In genomic region chr1:10155087-10155712, GRCh38 we compare ENCODE assay signal across 17 cellular contexts. TPM values are rescaled to one million over a fixed set of nuclear protein-coding genes. Genes with fewer than 3 reads are reported as not detected.
A peak's percentile ranks its signal among the peaks of the same experiment; 100 is the strongest.
DNase-seq lines count a peak whose midpoint lies in the region; ATAC-seq and TF ChIP-seq lines count a peak whose summit lies in the region.
"Had no signal": no experiment of that assay in that cellular context is flagged by ENCODE, and none has a peak within 500 bp of the region (broad histone marks: within the 10 kb centered on the region; RNA-seq: fewer than 3 reads in every experiment).

No MANE protein-coding gene starts in this region.

- TF ChIP-seq RAD21 in IMR-90 (IDR thresholded peaks at IDR 0.05; ENCODE audit: low read length): no peak

- H4K8ac ChIP-seq in IMR-90 (ENCODE audit: low read depth in 2 of 2, low read length in 2 of 2): no peak overlapping the region

- H3K79me1 ChIP-seq in IMR-90 (ENCODE audit: low read depth in 1 of 2, low read length in 2 of 2): peaks cover 0 to 10% of the 10 kb centered on the region in 2 experiments; a peak in 1 of 4 replicates

- no peak overlapping the region for H2BK5ac ChIP-seq in IMR-90 (ENCODE audit: low read depth, low read length, poor library complexity, severe bottlenecking)

- dilution Hi-C loops in IMR-90 (cut with HindIII; ENCODE audit: low sequenced_read_pairs, unreplicated experiment): no loop called here

- ATAC-seq in IMR-90 (ENCODE audit: low read depth) (peak; percentile 21), left cardiac atrium (peak; percentile 82 to 92), PC-3 (no peak), GM18868 (IDR thresholded peaks at IDR 0.05; ENCODE audit: unreplicated experiment) (no peak), foreskin keratinocyte (no peak)
- ATAC-seq: activated CD4-positive, alpha-beta T cell treated with anti-CD3 and anti-CD28 coated beads for 36 hours; activated T-cell treated with anti-CD3 and anti-CD28 coated beads, Interleukin-2, amount 50 U/mL, for 4 hours; stimulated activated naive B cell treated with anti-CD40 and anti-IgM and Interleukin-4, amounts not matched to agents 10 μg/mL and 1 μg/mL and 100 μg/mL, for 72 hours; T-helper 17 cell had no signal

- peaks cover 7% of the 10 kb centered on the region for H3K4me1 Mint-ChIP-seq in brain
- H3K4me1 Mint-ChIP-seq: activated CD4-positive, alpha-beta T cell treated with anti-CD3 and anti-CD28 coated beads for 36 hours; stimulated activated naive B cell treated with anti-CD40 and anti-IgM and Interleukin-4, amounts not matched to agents 10 μg/mL and 1 μg/mL and 100 μg/mL, for 72 hours; T-helper 17 cell had no signal

- H3K9me1 ChIP-seq in IMR-90 (ENCODE audit: insufficient read depth, low read length): peaks cover 7% of the 10 kb centered on the region

- no peak overlapping the region for H2BK15ac ChIP-seq in IMR-90 (ENCODE audit: low read depth, low read length)

- no peak overlapping the region; the same call in 1 of the 2 replicates for H2AK5ac ChIP-seq in IMR-90 (ENCODE audit: low read depth, low read length)

- no CpG with 5 or more reads among the region's 4 CpGs for WGBS in IMR-90 (ENCODE audit: extremely low coverage in 2 of 2, insufficient read length in 1 of 2), 2 experiments

- in situ Hi-C loops in IMR-90 (cut with MboI; ENCODE audit: low sequenced_read_pairs): no loop called here

- no peak overlapping the region for H3K4me3 Mint-ChIP-seq in brain
- H3K4me3 Mint-ChIP-seq: activated CD4-positive, alpha-beta T cell treated with anti-CD3 and anti-CD28 coated beads for 36 hours; activated T-cell treated with anti-CD3 and anti-CD28 coated beads, Interleukin-2, amount 50 U/mL, for 4 hours; dendritic cell treated with granulocyte-macrophage colony-stimulating factor and Interleukin-4, amounts not matched to agents 40 ng/mL and 50 ng/mL, for 4 days; stimulated activated naive B cell treated with anti-CD40 and anti-IgM and Interleukin-4, amounts not matched to agents 10 μg/mL and 1 μg/mL and 100 μg/mL, for 72 hours; T-helper 17 cell had no signal

- H3K9me3 Mint-ChIP-seq in brain: no peaks in the 10 kb centered on the region
- H3K9me3 Mint-ChIP-seq: activated T-cell treated with anti-CD3 and anti-CD28 coated beads, Interleukin-2, amount 50 U/mL, for 4 hours; dendritic cell treated with granulocyte-macrophage colony-stimulating factor and Interleukin-4, amounts not matched to agents 40 ng/mL and 50 ng/mL, for 4 days; stimulated activated naive B cell treated with anti-CD40 and anti-IgM and Interleukin-4, amounts not matched to agents 10 μg/mL and 1 μg/mL and 100 μg/mL, for 72 hours had no signal

- no peak overlapping the region; the same call in 1 of the 2 replicates for H4K91ac ChIP-seq in IMR-90 (ENCODE audit: insufficient read depth, low read depth, low read length)

- 0 out of 2 replicates have a peak overlapping the region, but pooled peaks have one; percentile 26 for H3K14ac ChIP-seq in IMR-90 (replicated peaks; ENCODE audit: low read depth, low read length)

- no peaks in the 10 kb centered on the region for H3K27me3 ChIP-seq in IMR-90 (ENCODE audit: control insufficient read depth, insufficient read depth, low read length)
- no peaks in the 10 kb centered on the region for H3K27me3 ChIP-seq in skeletal muscle tissue (ENCODE audit: control insufficient read depth in 3 of 3, insufficient read depth in 3 of 3, low read length in 3 of 3)
- H3K27me3 ChIP-seq in PC-3 (ENCODE audit: low read length): no peaks in the 10 kb centered on the region
- H3K27me3 ChIP-seq in foreskin keratinocyte: no peaks in the 10 kb centered on the region

- H3K23ac ChIP-seq in IMR-90 (ENCODE audit: low read depth, low read length): no peak overlapping the region

- no peak overlapping the region for H3K4me2 ChIP-seq in IMR-90 (ENCODE audit: low read depth, low read length)
- no peak overlapping the region for H3K4me2 ChIP-seq in PC-3 (ENCODE audit: low read length)

- peaks cover 6% of the 10 kb centered on the region; the same call in 1 of the 2 replicates for H4K20me1 ChIP-seq in IMR-90 (ENCODE audit: insufficient read depth, low read length)
- H4K20me1 ChIP-seq in PC-3 (ENCODE audit: low read length): no peaks in the 10 kb centered on the region

- no peaks in the 10 kb centered on the region for H3K9me3 ChIP-seq in IMR-90 (ENCODE audit: control insufficient read depth, insufficient read depth, low read length)
- no peaks in the 10 kb centered on the region for H3K9me3 ChIP-seq in skeletal muscle tissue (ENCODE audit: control insufficient read depth in 3 of 3, low read length in 3 of 3)
- no peaks in the 10 kb centered on the region for H3K9me3 ChIP-seq in PC-3 (ENCODE audit: low read length)

- H3K4ac ChIP-seq in IMR-90 (ENCODE audit: low read depth, low read length): peak overlapping the region; percentile 9; the same call in 1 of the 2 replicates

- no peak overlapping the region for H2BK120ac ChIP-seq in IMR-90 (ENCODE audit: low read depth, low read length)

- TF ChIP-seq CTCF in IMR-90 (conservative IDR thresholded peaks at IDR 0.05; ENCODE audit: low read depth, low read length): no peak
- TF ChIP-seq CTCF in brain (conservative IDR thresholded peaks at IDR 0.05): no peak
- TF ChIP-seq CTCF in PC-3 (conservative IDR thresholded peaks at IDR 0.05; ENCODE audit: low read depth, low read length): no peak
- TF ChIP-seq CTCF in foreskin keratinocyte (conservative IDR thresholded peaks at IDR 0.05): no peak

- BruUV-seq in IMR-90 (replicated peaks; lab: Mats Ljungman, UMichigan) (no TSS peak), PC-3 (replicated peaks; lab: Mats Ljungman, UMichigan) (no TSS peak)

- H3K9me2 ChIP-seq in PC-3 (replicated peaks; ENCODE audit: low read length): no peaks in the 10 kb centered on the region

- no peak for TF ChIP-seq POLR2A in IMR-90 (IDR thresholded peaks at IDR 0.05; ENCODE audit: low read depth, low read length)

- H3K27me3 Mint-ChIP-seq in brain: no peaks in the 10 kb centered on the region
- H3K27me3 Mint-ChIP-seq: activated CD4-positive, alpha-beta T cell treated with anti-CD3 and anti-CD28 coated beads for 36 hours; dendritic cell treated with granulocyte-macrophage colony-stimulating factor and Interleukin-4, amounts not matched to agents 40 ng/mL and 50 ng/mL, for 4 days; stimulated activated naive B cell treated with anti-CD40 and anti-IgM and Interleukin-4, amounts not matched to agents 10 μg/mL and 1 μg/mL and 100 μg/mL, for 72 hours; T-helper 17 cell had no signal

- H2AK9ac ChIP-seq in IMR-90 (replicated peaks; ENCODE audit: low read depth, low read length, poor library complexity): peak overlapping the region; percentile 65

- CTCF ChIA-PET in IMR-90 (lab: Yijun Ruan, JAX) (no interaction called here), PC-3 (lab: Charles Lee) (no interaction called here)

- H3K27ac Mint-ChIP-seq in brain: peak overlapping the region in 3 of 5 experiments; percentile 3 to 90 (median 84)
- H3K27ac Mint-ChIP-seq: activated CD4-positive, alpha-beta T cell treated with anti-CD3 and anti-CD28 coated beads for 36 hours; dendritic cell treated with granulocyte-macrophage colony-stimulating factor and Interleukin-4, amounts not matched to agents 40 ng/mL and 50 ng/mL, for 4 days; stimulated activated naive B cell treated with anti-CD40 and anti-IgM and Interleukin-4, amounts not matched to agents 10 μg/mL and 1 μg/mL and 100 μg/mL, for 72 hours; T-helper 17 cell had no signal

- H3K18ac ChIP-seq in IMR-90 (ENCODE audit: low read depth, low read length): no peak overlapping the region

- H3K36me3 ChIP-seq in IMR-90 (ENCODE audit: control insufficient read depth, insufficient read depth, low read length) (peaks cover 19% of the 10 kb centered on the region), skeletal muscle tissue (ENCODE audit: control insufficient read depth in 3 of 3, insufficient read depth in 3 of 3, low read length in 3 of 3) (peaks cover 2 to 14% (median 4%) of the 10 kb centered on the region in 3 donors), PC-3 (ENCODE audit: low read depth, low read length) (peaks cover 5% of the 10 kb centered on the region)

- intact Hi-C loops in IMR-90 (cut with micrococcal nuclease): loop anchor here (5.0 kb wide), 1 partner anchor 182 kb away; no protein-coding TSS in a partner anchor
- intact Hi-C loops in left cardiac atrium (cut with DNase I): no loop called here
- intact Hi-C loops in PC-3 (cut with micrococcal nuclease): loop anchor here (10.0 kb wide), 1 partner anchor 210 kb away; the partner anchor contains the start of genes LZIC and NMNAT1

- H3K4me3 ChIP-seq in IMR-90 (ENCODE audit: insufficient read depth, low read depth, low read length): no peak overlapping the region
- H3K4me3 ChIP-seq in skeletal muscle tissue (ENCODE audit: low read length in 3 of 3): peak overlapping the region in 2 of 3 donors; percentile 12 to 35
- H3K4me3 ChIP-seq in PC-3 (ENCODE audit: low read length): no peak overlapping the region
- H3K4me3 ChIP-seq: skin epidermis had no signal

- no peak overlapping the region for H3K9ac ChIP-seq in IMR-90 (ENCODE audit: low read depth, low read length)
- H3K9ac ChIP-seq in skeletal muscle tissue (ENCODE audit: low read depth in 1 of 3, low read length in 3 of 3): peak overlapping the region; percentile 28 to 63 (median 50)
- no peak overlapping the region for H3K9ac ChIP-seq in PC-3 (ENCODE audit: low read length)

- H3K79me2 ChIP-seq in PC-3 (ENCODE audit: low read length): no peaks in the 10 kb centered on the region

- H4K5ac ChIP-seq in IMR-90 (ENCODE audit: low read depth, low read length): no peak overlapping the region

- H3F3A ChIP-seq in PC-3 (ENCODE audit: low read length, unreplicated experiment): no peaks in the 10 kb centered on the region

- POLR2A ChIA-PET in IMR-90 (lab: Charles Lee; ENCODE audit: unreplicated experiment) (interaction anchor here (0.5 to 0.6 kb wide), 2 partner anchors 15 to 238 kb away, joined by 3 to 6 read pairs; no protein-coding TSS in a partner anchor), PC-3 (lab: Charles Lee; ENCODE audit: unreplicated experiment) (interaction anchor here (0.5 kb wide), 1 partner anchor 11 kb away, joined by 4 read pairs; no protein-coding TSS in a partner anchor)

- H3K36me3 Mint-ChIP-seq in brain: peaks cover 56% of the 10 kb centered on the region

- DNase-seq in IMR-90: peak; percentile 32
- DNase-seq in left cardiac atrium: no peak
- no peak for DNase-seq in PC-3
- no peak for DNase-seq in OCI-M2 (lab: John Stamatoyannopoulos, UW; ENCODE audit: unreplicated experiment)
- no peak for DNase-seq in foreskin keratinocyte
- DNase-seq: activated CD4-positive, alpha-beta T cell treated with anti-CD3 and anti-CD28 coated beads for 36 hours; activated T-cell treated with anti-CD3 and anti-CD28 coated beads, Interleukin-2, amount 50 U/mL, for 4 hours; C1 segment of cervical spinal cord; DMS79 treated with DMSO at 0.1 percent for 48 hours; SHP77 treated with DMSO at 0.1 percent for 48 hours; stimulated activated naive B cell treated with anti-CD40 and anti-IgM and Interleukin-4, amounts not matched to agents 10 μg/mL and 1 μg/mL and 100 μg/mL, for 72 hours; T-helper 17 cell had no signal

- H2BK20ac ChIP-seq in IMR-90 (ENCODE audit: low read depth, low read length): no peak overlapping the region

- H3K27ac ChIP-seq in IMR-90 (ENCODE audit: insufficient read depth, low read length): no peak overlapping the region
- peak overlapping the region; percentile 92 for H3K27ac ChIP-seq in skeletal muscle tissue (ENCODE audit: low read depth, low read length)
- no peak overlapping the region for H3K27ac ChIP-seq in PC-3 (ENCODE audit: low read length)
- no peak overlapping the region for H3K27ac ChIP-seq in foreskin keratinocyte

- no peak overlapping the region for H3K56ac ChIP-seq in IMR-90 (ENCODE audit: extremely low read depth, insufficient read depth, low read length)

- peaks cover 3% of the 10 kb centered on the region for H3K4me1 ChIP-seq in IMR-90 (ENCODE audit: control insufficient read depth, insufficient read depth, low read length)
- H3K4me1 ChIP-seq in skeletal muscle tissue (ENCODE audit: control insufficient read depth in 3 of 3, insufficient read depth in 3 of 3, low read length in 3 of 3): peaks cover 13 to 27% (median 24%) of the 10 kb centered on the region in 3 donors
- H3K4me1 ChIP-seq in PC-3 (ENCODE audit: insufficient read depth, low read length): no peaks in the 10 kb centered on the region
- H3K4me1 ChIP-seq in foreskin keratinocyte: no peaks in the 10 kb centered on the region

- H2AFZ ChIP-seq in IMR-90 (replicated peaks; ENCODE audit: low read length, poor library complexity): peak overlapping the region; percentile 43
- no peak overlapping the region for H2AFZ ChIP-seq in PC-3 (ENCODE audit: low read length)

RNA-seq across cellular contexts. Expression of gene KIF1B, which starts 55.2 kb away (rescaled TPM):
- 21.1 and 32.5 TPM in 2 replicates for total RNA-seq in IMR-90 (2012; rRNA removed)
- polyA plus RNA-seq in IMR-90 (2012; rRNA removed): 12.3 and 13.0 TPM in 2 replicates
- polyA plus RNA-seq in IMR-90 (2012; cell fraction: cytosol; rRNA removed): 3.3 and 8.1 TPM in 2 replicates
- polyA plus RNA-seq in IMR-90 (2012; cell fraction: nucleus; rRNA removed; ENCODE audit: low replicate concordance): 4.9 and 16.7 TPM in 2 replicates
- 87.7 TPM for polyA plus RNA-seq in brain (ENCODE audit: insufficient read depth, low read depth, low replicate concordance)
- 10 to 100 TPM; 46.1 to 54.2 TPM for total RNA-seq in left cardiac atrium
- total RNA-seq in skeletal muscle tissue: 127 TPM
- total RNA-seq in PC-3 (2014; rRNA removed): 21.4 and 24.2 TPM in 2 replicates
- 24.9 and 26.2 TPM in 2 replicates for total RNA-seq in foreskin keratinocyte
- 4.5 and 4.9 TPM in 2 replicates for polyA plus RNA-seq in foreskin keratinocyte

Comparison
In these comparisons a context has a peak if more than half of its experiments do, and no peak if none do; other contexts are left out.
1. ATAC-seq: peak in IMR-90 (single experiment) and left cardiac atrium (2 of 2); none in PC-3 (single experiment), GM18868 (single experiment) and foreskin keratinocyte (single experiment).
2. H3K4me3 ChIP-seq: peak in skeletal muscle tissue (2 of 3); none in IMR-90 (single experiment) and PC-3 (single experiment).
3. H3K9ac ChIP-seq: peak in skeletal muscle tissue (3 of 3); none in IMR-90 (single experiment) and PC-3 (single experiment).
4. intact Hi-C loops: an anchor here in IMR-90 (5.0 kb wide) and PC-3 (10.0 kb wide); none called in left cardiac atrium.